8 cellular contexts compared by ENCODE assay signal in genomic region chr2:126886201-126886905, GRCh38. TPM values are rescaled to one million over a fixed set of nuclear protein-coding genes. Genes with fewer than 3 reads are reported as not detected.
DNase-seq lines count a peak whose midpoint lies in the region; ATAC-seq and TF ChIP-seq lines count a peak whose summit lies in the region.

No MANE protein-coding gene starts in this region.

- H3K4me3 ChIP-seq in HUES64 (ENCODE audit: low read length) (peak overlapping the region; percentile 42), gastroesophageal sphincter (peak overlapping the region; percentile 6 to 49)

- H3K27ac ChIP-seq in HUES64 (ENCODE audit: low read depth, low read length) (no peak overlapping the region), gastroesophageal sphincter (peak overlapping the region in 1 of 4 donors; percentile 31)

- 0 out of 2 replicates have a peak overlapping the region, but pooled peaks have one; percentile 41 for H3K9ac ChIP-seq in HUES64 (ENCODE audit: low read depth, low read length)

- TF ChIP-seq EP300 in gastroesophageal sphincter (IDR thresholded peaks at IDR 0.05), result no peak

- H3K36me3 ChIP-seq in HUES64 (ENCODE audit: insufficient read depth, low read length) (no peaks in the 10 kb centered on the region), gastroesophageal sphincter (no peaks in the 10 kb centered on the region)

- H3K9me3 ChIP-seq in HUES64 (ENCODE audit: insufficient read depth, low read depth, low read length), result no peaks in the 10 kb centered on the region
- H3K9me3 ChIP-seq in gastroesophageal sphincter, result no peaks in the 10 kb centered on the region

- TF ChIP-seq CTCF in GM20000 (IDR thresholded peaks at IDR 0.05; ENCODE audit: extremely low read depth, missing control alignments), result peak; percentile 89
- TF ChIP-seq CTCF in gastroesophageal sphincter (IDR thresholded peaks at IDR 0.05), result peak in 3 of 4 experiments; percentile 31 to 78 (median 53)

- H3K27me3 ChIP-seq in HUES64 (ENCODE audit: insufficient read depth, low read length), result peaks cover 12% of the 10 kb centered on the region; the same call in 1 of the 2 replicates
- H3K27me3 ChIP-seq in gastroesophageal sphincter, result peaks cover 18% of the 10 kb centered on the region

- ATAC-seq in gastroesophageal sphincter, result peak; percentile 75

- no peaks in the 10 kb centered on the region for H3K4me1 ChIP-seq in HUES64 (ENCODE audit: insufficient read depth, low read length)
- peaks cover 0 to 16% (median 0%) of the 10 kb centered on the region in 3 donors for H3K4me1 ChIP-seq in gastroesophageal sphincter

- DNase-seq in COLO668 (lab: John Stamatoyannopoulos, UW; ENCODE audit: unreplicated experiment) (peak; percentile 70), GM20000 (ENCODE audit: low spot score) (peak; percentile 83), activated T-cell treated with anti-CD3 and anti-CD28 coated beads for 24 hours (ENCODE audit: low read depth) (peak; percentile 32), nucleus accumbens (lab: John Stamatoyannopoulos, UW) (peak in 43 of 56 donors; percentile 9 to 74 (median 32)), ureter (ENCODE audit: low spot score) (peak; percentile 51)
- DNase-seq in NK-92 treated with Interleukin-12 subunit alpha and Interleukin-12 subunit beta, amount 100 ng/mL, for 24 hours (lab: John Stamatoyannopoulos, UW), result no peak

- no peak for TF ChIP-seq POLR2A in gastroesophageal sphincter (IDR thresholded peaks at IDR 0.05)

- 26% methylated on average over 40 of the region's 40 CpGs for WGBS in HUES64
- 14 to 28% methylated on average over 7 to 9 of the region's 40 CpGs for WGBS in gastroesophageal sphincter (ENCODE audit: low coverage in 1 of 2), 2 donors

RNA-seq across cellular contexts. Expression of gene TEX51, which starts 12.3 kb away (rescaled TPM):
- not detected for polyA plus RNA-seq in HUES64 (2013, experiment 1 of 2)
- polyA plus RNA-seq in HUES64 (2013, experiment 2 of 2), result not detected
- total RNA-seq in gastroesophageal sphincter (not detected), ureter (not detected)
